In the genomic region with DNA sequence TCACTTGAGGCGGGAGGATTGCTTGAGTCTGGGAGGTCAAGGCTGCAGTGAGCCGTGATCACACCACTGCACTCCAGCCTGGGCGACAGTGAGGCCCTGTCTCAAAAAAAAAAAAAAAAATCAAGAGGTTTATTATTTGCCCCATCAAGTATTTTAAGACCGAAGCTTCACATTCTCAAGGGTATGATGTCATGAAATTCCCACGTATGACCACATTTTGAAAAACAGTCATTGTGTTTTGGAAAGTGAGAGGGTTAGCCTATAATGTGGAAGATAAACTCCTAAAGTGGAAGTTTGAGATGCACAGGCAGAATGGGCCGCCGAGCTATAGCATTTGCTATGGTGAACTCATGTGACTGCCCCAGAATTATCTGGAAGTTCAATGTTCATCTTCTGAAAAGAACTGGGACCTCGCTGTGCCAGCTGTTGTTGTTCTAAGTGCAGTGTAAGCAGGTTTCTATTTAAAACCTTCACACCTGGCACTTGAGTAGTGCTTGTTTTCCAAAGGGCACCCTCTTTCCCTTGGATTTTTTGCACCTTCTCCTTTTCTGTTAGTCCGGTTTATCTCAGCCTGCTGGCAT, we compare ENCODE assay signal across 13 cellular contexts.
DNase-seq lines count a peak whose midpoint lies in the region; ATAC-seq and TF ChIP-seq lines count a peak whose summit lies in the region.
"Had no signal": no experiment of that assay in that cellular context is flagged by ENCODE, and none has a peak within 500 bp of the region (broad histone marks: within the 10 kb centered on the region; RNA-seq: fewer than 3 reads in every experiment).

No MANE protein-coding gene starts in this region.

- H4K5ac ChIP-seq in IMR-90 (ENCODE audit: low read depth, low read length), result no peak overlapping the region

- TF ChIP-seq CTCF in IMR-90 (conservative IDR thresholded peaks at IDR 0.05; ENCODE audit: low read depth, low read length) (no peak), ascending aorta (IDR thresholded peaks at IDR 0.05) (no peak), stomach (IDR thresholded peaks at IDR 0.05) (no peak)

- H3K27ac Mint-ChIP-seq in activated T-cell treated with anti-CD3 and anti-CD28 coated beads, Interleukin-2, amount 50 U/mL, for 24 hours, result no peak overlapping the region
- H3K27ac Mint-ChIP-seq: activated T-helper 17 cell treated with anti-CD3 and anti-CD28 coated beads, Interleukin-2, amount 50 U/mL, for 72 hours; CD4-positive, CD25-positive, alpha-beta regulatory T cell had no signal

- H3K36me3 ChIP-seq in IMR-90 (ENCODE audit: control insufficient read depth, insufficient read depth, low read length) (no peaks in the 10 kb centered on the region), ascending aorta (no peaks in the 10 kb centered on the region), stomach (no peaks in the 10 kb centered on the region)
- H3K36me3 ChIP-seq: WERI-Rb-1 had no signal

- no peak overlapping the region for H3K56ac ChIP-seq in IMR-90 (ENCODE audit: extremely low read depth, insufficient read depth, low read length)

- H2BK15ac ChIP-seq in IMR-90 (ENCODE audit: low read depth, low read length), result no peak overlapping the region; the same call in 2 of the 3 replicates

- peak overlapping the region; percentile 66; the same call in 1 of the 2 replicates for H3K23ac ChIP-seq in IMR-90 (ENCODE audit: low read depth, low read length)

- H3K4me2 ChIP-seq in IMR-90 (ENCODE audit: low read depth, low read length), result no peak overlapping the region

- dilution Hi-C loops in IMR-90 (cut with HindIII; ENCODE audit: low sequenced_read_pairs, unreplicated experiment), result no loop called here

- H2BK5ac ChIP-seq in IMR-90 (ENCODE audit: low read depth, low read length, poor library complexity, severe bottlenecking), result no peak overlapping the region

- H4K20me1 ChIP-seq in IMR-90 (ENCODE audit: insufficient read depth, low read length), result no peaks in the 10 kb centered on the region

- H3K4ac ChIP-seq in IMR-90 (ENCODE audit: low read depth, low read length), result peak overlapping the region; percentile 23

- peaks cover 5% of the 10 kb centered on the region for H3K27me3 Mint-ChIP-seq in activated T-cell treated with anti-CD3 and anti-CD28 coated beads, Interleukin-2, amount 50 U/mL, for 24 hours

- intact Hi-C loops in IMR-90 (cut with micrococcal nuclease) (no loop called here), ascending aorta (cut with DNase I) (no loop called here), stomach (cut with DNase I; ENCODE audit: low total_unique reads) (no loop called here)

- TF ChIP-seq RAD21 in IMR-90 (IDR thresholded peaks at IDR 0.05; ENCODE audit: low read length), result no peak

- H3K27me3 ChIP-seq in IMR-90 (ENCODE audit: control insufficient read depth, insufficient read depth, low read length), result no peaks in the 10 kb centered on the region
- H3K27me3 ChIP-seq in ascending aorta, result no peaks in the 10 kb centered on the region
- no peaks in the 10 kb centered on the region for H3K27me3 ChIP-seq in stomach

- no peaks in the 10 kb centered on the region for H3K9me3 Mint-ChIP-seq in activated T-cell treated with anti-CD3 and anti-CD28 coated beads, Interleukin-2, amount 50 U/mL, for 24 hours
- H3K9me3 Mint-ChIP-seq: activated T-helper 17 cell treated with anti-CD3 and anti-CD28 coated beads, Interleukin-2, amount 50 U/mL, for 72 hours; CD4-positive, CD25-positive, alpha-beta regulatory T cell; central memory CD8-positive, alpha-beta T cell had no signal

- H3K4me3 Mint-ChIP-seq in activated T-cell treated with anti-CD3 and anti-CD28 coated beads, Interleukin-2, amount 50 U/mL, for 24 hours, result no peak overlapping the region
- H3K4me3 Mint-ChIP-seq: activated T-helper 17 cell treated with anti-CD3 and anti-CD28 coated beads, Interleukin-2, amount 50 U/mL, for 72 hours; CD4-positive, CD25-positive, alpha-beta regulatory T cell; central memory CD8-positive, alpha-beta T cell had no signal

- no peaks in the 10 kb centered on the region for H3K36me3 Mint-ChIP-seq in activated T-cell treated with anti-CD3 and anti-CD28 coated beads, Interleukin-2, amount 50 U/mL, for 24 hours (ENCODE audit: low read depth)
- H3K36me3 Mint-ChIP-seq: CD4-positive, CD25-positive, alpha-beta regulatory T cell had no signal

- TF ChIP-seq EP300 in stomach (IDR thresholded peaks at IDR 0.05), result no peak

- peak overlapping the region; percentile 71; the same call in 1 of the 2 replicates for H2AK5ac ChIP-seq in IMR-90 (ENCODE audit: low read depth, low read length)

- CTCF ChIA-PET in IMR-90 (lab: Yijun Ruan, JAX), result interaction anchor here (0.8 kb wide), 1 partner anchor 13 kb away, joined by 3 read pairs; no protein-coding TSS in a partner anchor

- ATAC-seq in IMR-90 (ENCODE audit: low read depth) (no peak), GM18858 (IDR thresholded peaks at IDR 0.05; ENCODE audit: unreplicated experiment) (no peak), GM19324 (IDR thresholded peaks at IDR 0.05; ENCODE audit: low FRiP score, unreplicated experiment) (no peak)
- ATAC-seq: activated T-helper 17 cell treated with anti-CD3 and anti-CD28 coated beads, Interleukin-2, amount 50 U/mL, for 72 hours had no signal

- no peaks in the 10 kb centered on the region for H3K4me1 Mint-ChIP-seq in activated T-cell treated with anti-CD3 and anti-CD28 coated beads, Interleukin-2, amount 50 U/mL, for 24 hours (ENCODE audit: low read depth)
- H3K4me1 Mint-ChIP-seq: activated T-helper 17 cell treated with anti-CD3 and anti-CD28 coated beads, Interleukin-2, amount 50 U/mL, for 72 hours; central memory CD8-positive, alpha-beta T cell had no signal

- H2AK9ac ChIP-seq in IMR-90 (replicated peaks; ENCODE audit: low read depth, low read length, poor library complexity), result no peak overlapping the region

- in situ Hi-C loops in IMR-90 (cut with MboI; ENCODE audit: low sequenced_read_pairs), result no loop called here

- H3K18ac ChIP-seq in IMR-90 (ENCODE audit: low read depth, low read length), result no peak overlapping the region

- peak overlapping the region; percentile 18 for H2AFZ ChIP-seq in IMR-90 (replicated peaks; ENCODE audit: low read length, poor library complexity)

- no peak overlapping the region for H3K9ac ChIP-seq in IMR-90 (ENCODE audit: low read depth, low read length)

- TF ChIP-seq POLR2A in IMR-90 (IDR thresholded peaks at IDR 0.05; ENCODE audit: low read depth, low read length), result no peak
- no peak for TF ChIP-seq POLR2A in stomach (IDR thresholded peaks at IDR 0.05)

- no peak overlapping the region for H4K8ac ChIP-seq in IMR-90 (ENCODE audit: low read depth in 2 of 2, low read length in 2 of 2)

- POLR2A ChIA-PET in IMR-90 (lab: Charles Lee; ENCODE audit: unreplicated experiment), result no interaction called here

- peaks cover 24% of the 10 kb centered on the region for H3K4me1 ChIP-seq in IMR-90 (ENCODE audit: control insufficient read depth, insufficient read depth, low read length)
- peaks cover 21 to 36% of the 10 kb centered on the region in 2 donors for H3K4me1 ChIP-seq in ascending aorta
- peaks cover 9 to 35% (median 24%) of the 10 kb centered on the region in 4 donors for H3K4me1 ChIP-seq in stomach

- WGBS in IMR-90 (ENCODE audit: extremely low coverage in 2 of 2, insufficient read length in 1 of 2), 2 experiments, result no CpG with 5 or more reads among the region's 9 CpGs
- 73 to 84% (median 80%) methylated on average over 9 of the region's 9 CpGs for WGBS in stomach, 5 donors

- H3K4me3 ChIP-seq in IMR-90 (ENCODE audit: insufficient read depth, low read depth, low read length), result no peak overlapping the region
- no peak overlapping the region for H3K4me3 ChIP-seq in ascending aorta
- H3K4me3 ChIP-seq in stomach, result no peak overlapping the region

- H3K14ac ChIP-seq in IMR-90 (replicated peaks; ENCODE audit: low read depth, low read length), result peak overlapping the region; percentile 63; the same call in 1 of the 2 replicates

- DNase-seq in IMR-90, result peak; percentile 74
- DNase-seq in ascending aorta (ENCODE audit: low spot score in 2 of 2), result no peak
- DNase-seq in kidney glomerular epithelial cell (lab: John Stamatoyannopoulos, UW), result peak; percentile 62
- no peak for DNase-seq in stomach
- no peak for DNase-seq in activated T-cell treated with anti-CD3 and anti-CD28 coated beads, Interleukin-2, amount 50 U/mL, for 24 hours
- DNase-seq in activated CD4-positive, CD25-positive, alpha-beta regulatory T cell treated with anti-CD3 and anti-CD28 coated beads, Interleukin-2, amount 50 U/mL, for 72 hours, result no peak
- DNase-seq: CD4-positive, CD25-positive, alpha-beta regulatory T cell; NCI-H1694 treated with DMSO at 0.1 percent for 48 hours; WERI-Rb-1 had no signal

- H3K9me1 ChIP-seq in IMR-90 (ENCODE audit: insufficient read depth, low read length), result peaks cover 42% of the 10 kb centered on the region

- H3K9me3 ChIP-seq in IMR-90 (ENCODE audit: control insufficient read depth, insufficient read depth, low read length) (no peaks in the 10 kb centered on the region), ascending aorta (no peaks in the 10 kb centered on the region), stomach (no peaks in the 10 kb centered on the region)

- H3K27ac ChIP-seq in IMR-90 (ENCODE audit: insufficient read depth, low read length), result no peak overlapping the region
- H3K27ac ChIP-seq in ascending aorta, result peak overlapping the region; percentile 79 to 92
- H3K27ac ChIP-seq in stomach, result peak overlapping the region in 3 of 5 donors; percentile 54 to 74 (median 73)
- H3K27ac ChIP-seq: WERI-Rb-1 had no signal

- peak overlapping the region; percentile 56; the same call in 1 of the 2 replicates for H4K91ac ChIP-seq in IMR-90 (ENCODE audit: insufficient read depth, low read depth, low read length)

- peak overlapping the region; percentile 11 for H2BK120ac ChIP-seq in IMR-90 (ENCODE audit: low read depth, low read length)

- no TSS peak for BruUV-seq in IMR-90 (replicated peaks; lab: Mats Ljungman, UMichigan)

- peak overlapping the region; percentile 17; the same call in 1 of the 2 replicates for H2BK20ac ChIP-seq in IMR-90 (ENCODE audit: low read depth, low read length)

- H3K79me1 ChIP-seq in IMR-90 (ENCODE audit: low read depth in 1 of 2, low read length in 2 of 2), result no peaks in the 10 kb centered on the region

TF ChIP-seq in IMR-90, 13 proteins besides CTCF, POLR2A, EP300 and RAD21 (continues in another document):
- TF ChIP-seq RFX5 (IDR thresholded peaks at IDR 0.05; ENCODE audit: low read depth, low read length) (no peak), ELK1 (IDR thresholded peaks at IDR 0.05; ENCODE audit: borderline replicate concordance, low read depth, low read length) (no peak), BHLHE40 (IDR thresholded peaks at IDR 0.05; ENCODE audit: low read depth, low read length) (no peak), MXI1 (IDR thresholded peaks at IDR 0.05; ENCODE audit: borderline replicate concordance, low read depth, low read length) (no peak), RCOR1 (IDR thresholded peaks at IDR 0.05; ENCODE audit: insufficient replicate concordance, low read length) (no peak)

Comparison
In these comparisons a context has a peak if more than half of its experiments do, and no peak if none do; other contexts are left out.
1. DNase-seq: peak in IMR-90 (single experiment) and kidney glomerular epithelial cell (single experiment); none in ascending aorta (0 of 2), stomach (single experiment), activated T-cell treated with anti-CD3 and anti-CD28 coated beads, Interleukin-2, amount 50 U/mL, for 24 hours (single experiment) and activated CD4-positive, CD25-positive, alpha-beta regulatory T cell treated with anti-CD3 and anti-CD28 coated beads, Interleukin-2, amount 50 U/mL, for 72 hours (single experiment).